1 cellular context compared by ENCODE assay signal in genomic region chr17:18260332-18261145, GRCh38.
TF ChIP-seq lines count a peak whose summit lies in the region.

TSS of gene MIEF2 (plus strand) at chr17:18260662. CDS start at chr17:18262721, 2,059 bp downstream.

TF ChIP-seq in HepG2, 621 proteins besides CTCF, POLR2A, EP300 and RAD21 (continued from another document and continues in another):
- no peak for TF ChIP-seq ZNF512 (CRISPR knock-in tag; IDR thresholded peaks at IDR 0.05)
- peak; percentile 71 for TF ChIP-seq MYC (CRISPR knock-in tag; IDR thresholded peaks at IDR 0.05; ENCODE audit: borderline replicate concordance)
- TF ChIP-seq ZNF766 (CRISPR knock-in tag; IDR thresholded peaks at IDR 0.05; ENCODE audit: borderline replicate concordance): no peak; the same call in 1 of the 2 replicates
- TF ChIP-seq TRIM24 (CRISPR knock-in tag; IDR thresholded peaks at IDR 0.05): no peak
- no peak for TF ChIP-seq MXD4 (CRISPR knock-in tag; IDR thresholded peaks at IDR 0.05)
- no peak for TF ChIP-seq ZNF589 (CRISPR knock-in tag; conservative IDR thresholded peaks at IDR 0.05)
- TF ChIP-seq BATF2 (CRISPR knock-in tag; IDR thresholded peaks at IDR 0.05): no peak
- peak; percentile 86 for TF ChIP-seq ZBTB7B (CRISPR knock-in tag; IDR thresholded peaks at IDR 0.05)
- TF ChIP-seq ZFP90 (CRISPR knock-in tag; IDR thresholded peaks at IDR 0.05; ENCODE audit: borderline replicate concordance): 0 out of 2 replicates have a peak, but pooled peaks have one; percentile 25
- TF ChIP-seq ZNF543 (CRISPR knock-in tag; IDR thresholded peaks at IDR 0.05): no peak
- TF ChIP-seq ZNF850 (CRISPR knock-in tag; conservative IDR thresholded peaks at IDR 0.05): no peak
- TF ChIP-seq ZNF674 (CRISPR knock-in tag; IDR thresholded peaks at IDR 0.05; ENCODE audit: low read depth): no peak
- peak; percentile 100 for TF ChIP-seq ZFP91 (CRISPR knock-in tag; IDR thresholded peaks at IDR 0.05; ENCODE audit: borderline replicate concordance)
- no peak for TF ChIP-seq REL (CRISPR knock-in tag; conservative IDR thresholded peaks at IDR 0.05)
- TF ChIP-seq ZNF446 (CRISPR knock-in tag; IDR thresholded peaks at IDR 0.05): no peak
- TF ChIP-seq ZNF503 (CRISPR knock-in tag; IDR thresholded peaks at IDR 0.05): 0 out of 2 replicates have a peak, but pooled peaks have one; percentile 35
- TF ChIP-seq NPAS2 (CRISPR knock-in tag; IDR thresholded peaks at IDR 0.05; ENCODE audit: borderline replicate concordance): no peak
- TF ChIP-seq STAT6 (CRISPR knock-in tag; IDR thresholded peaks at IDR 0.05; ENCODE audit: borderline replicate concordance): no peak
- TF ChIP-seq UBTF (CRISPR knock-in tag; IDR thresholded peaks at IDR 0.05): peak; percentile 97
- TF ChIP-seq ZNF879 (CRISPR knock-in tag; IDR thresholded peaks at IDR 0.05): no peak
- no peak for TF ChIP-seq MBNL3 (CRISPR knock-in tag; conservative IDR thresholded peaks at IDR 0.05)
- no peak for TF ChIP-seq SMYD3 (CRISPR knock-in tag; IDR thresholded peaks at IDR 0.05)
- 0 out of 2 replicates have a peak, but pooled peaks have one; percentile 34 for TF ChIP-seq SETDB1 (CRISPR knock-in tag; IDR thresholded peaks at IDR 0.05; ENCODE audit: borderline replicate concordance)
- no peak; the same call in 1 of the 2 replicates for TF ChIP-seq ZNF784 (CRISPR knock-in tag; IDR thresholded peaks at IDR 0.05; ENCODE audit: borderline replicate concordance)
- TF ChIP-seq HES4 (CRISPR knock-in tag; IDR thresholded peaks at IDR 0.05; ENCODE audit: borderline replicate concordance): no peak
- no peak for TF ChIP-seq TCF7 (IDR thresholded peaks at IDR 0.05; ENCODE audit: low read depth)
- TF ChIP-seq HNF1B (CRISPR knock-in tag; IDR thresholded peaks at IDR 0.05): peak; percentile 70; the same call in 1 of the 2 replicates
- TF ChIP-seq STAT5B (CRISPR knock-in tag; IDR thresholded peaks at IDR 0.05): no peak
- no peak for TF ChIP-seq ARHGAP35 (CRISPR knock-in tag; IDR thresholded peaks at IDR 0.05; ENCODE audit: borderline replicate concordance)
- TF ChIP-seq ZNF670 (CRISPR knock-in tag; IDR thresholded peaks at IDR 0.05; ENCODE audit: borderline replicate concordance): peak; percentile 34; the same call in 1 of the 2 replicates
- no peak for TF ChIP-seq ZNF431 (CRISPR knock-in tag; IDR thresholded peaks at IDR 0.05; ENCODE audit: borderline replicate concordance, low read depth)
- peak; percentile 89 for TF ChIP-seq PHF8 (CRISPR knock-in tag; IDR thresholded peaks at IDR 0.05)
- TF ChIP-seq ZNF776 (CRISPR knock-in tag; IDR thresholded peaks at IDR 0.05): no peak
- no peak for TF ChIP-seq CSRNP2 (CRISPR knock-in tag; conservative IDR thresholded peaks at IDR 0.05; ENCODE audit: low read depth)
- no peak for TF ChIP-seq ZNF280B (CRISPR knock-in tag; IDR thresholded peaks at IDR 0.05; ENCODE audit: borderline replicate concordance)
- TF ChIP-seq ZFYVE20 (CRISPR knock-in tag; IDR thresholded peaks at IDR 0.05; ENCODE audit: borderline replicate concordance, low read depth): no peak
- no peak for TF ChIP-seq ONECUT2 (CRISPR knock-in tag; IDR thresholded peaks at IDR 0.05)
- no peak for TF ChIP-seq FOXA1 (IDR thresholded peaks at IDR 0.05)
- TF ChIP-seq FOXA1 (CRISPR knock-in tag; IDR thresholded peaks at IDR 0.05): no peak
- TF ChIP-seq RXRB (CRISPR knock-in tag; IDR thresholded peaks at IDR 0.05; ENCODE audit: borderline replicate concordance): peak; percentile 49; the same call in 1 of the 2 replicates
- peak; percentile 73 for TF ChIP-seq POLR2G (IDR thresholded peaks at IDR 0.05; ENCODE audit: low read depth, low read length)
- no peak for TF ChIP-seq ZNF12 (CRISPR knock-in tag; IDR thresholded peaks at IDR 0.05)
- no peak for TF ChIP-seq ZNF17 (CRISPR knock-in tag; IDR thresholded peaks at IDR 0.05)
- 0 out of 2 replicates have a peak, but pooled peaks have one; percentile 65 for TF ChIP-seq FOXO4 (CRISPR knock-in tag; conservative IDR thresholded peaks at IDR 0.05)
- TF ChIP-seq MBD4 (IDR thresholded peaks at IDR 0.05; ENCODE audit: borderline replicate concordance, low read length): no peak
- no peak for TF ChIP-seq JARID2 (CRISPR knock-in tag; IDR thresholded peaks at IDR 0.05; ENCODE audit: insufficient replicate concordance)
